ENCODE assay signal across 9 cellular contexts in genomic region chr17:45225964-45226530, GRCh38. TPM values are rescaled to one million over a fixed set of nuclear protein-coding genes. Genes with fewer than 3 reads are reported as not detected.
DNase-seq lines count a peak whose midpoint lies in the region; ATAC-seq and TF ChIP-seq lines count a peak whose summit lies in the region.
"Had no signal": no experiment of that assay in that cellular context is flagged by ENCODE, and none has a peak within 500 bp of the region (broad histone marks: within the 10 kb centered on the region; RNA-seq: fewer than 3 reads in every experiment).

No MANE protein-coding gene starts in this region.

- H3K9me3 ChIP-seq in muscle layer of duodenum (ENCODE audit: control insufficient read depth in 1 of 2, low read length in 2 of 2) = no peaks in the 10 kb centered on the region
- no peaks in the 10 kb centered on the region for H3K9me3 ChIP-seq in GM23248 (ENCODE audit: low read depth)

- H3K4me1 ChIP-seq in muscle layer of duodenum (ENCODE audit: control insufficient read depth in 1 of 2, insufficient read depth in 2 of 2, low read length in 2 of 2) = peaks cover 27 to 35% of the 10 kb centered on the region in 2 donors
- peaks cover 41% of the 10 kb centered on the region for H3K4me1 ChIP-seq in GM23248 (ENCODE audit: insufficient read depth)

- DNase-seq in UCSD-AML1 (lab: John Stamatoyannopoulos, UW; ENCODE audit: unreplicated experiment) = peak; percentile 96
- DNase-seq in MCF 10A (ENCODE audit: unreplicated experiment) = no peak
- peak; percentile 94 to 98 for DNase-seq in stimulated activated naive CD8-positive, alpha-beta T cell treated with anti-CD3 and anti-CD28 coated beads, Interleukin-15, amount 100 ng/mL, for 72 hours
- no peak for DNase-seq in GM23248

- no peak overlapping the region for H3K4me3 Mint-ChIP-seq in MCF 10A (ENCODE audit: unreplicated experiment)
- peak overlapping the region; percentile 83 to 94 for H3K4me3 Mint-ChIP-seq in stimulated activated naive CD8-positive, alpha-beta T cell treated with anti-CD3 and anti-CD28 coated beads, Interleukin-15, amount 100 ng/mL, for 72 hours

- H3K36me3 Mint-ChIP-seq in MCF 10A (ENCODE audit: insufficient read depth, unreplicated experiment) = peaks cover 6% of the 10 kb centered on the region
- H3K36me3 Mint-ChIP-seq: brain had no signal

- TF ChIP-seq CTCF in MCF 10A (IDR thresholded peaks at IDR 0.05; ENCODE audit: unreplicated experiment) = no peak

- no peak overlapping the region for H2AFZ ChIP-seq in GM23248

- no peak overlapping the region for H3K9ac ChIP-seq in GM23248

- POLR2A ChIA-PET in MCF 10A (lab: Yijun Ruan, JAX) = interaction anchor here (0.7 to 1.5 kb wide), 3 partner anchors 21 to 167 kb away, joined by 3 to 5 read pairs (median 3); partner anchors contain the start of gene HEXIM1

- no TSS peak for BruUV-seq in MCF 10A (replicated peaks; lab: Mats Ljungman, UMichigan)

- CTCF ChIA-PET in MCF 10A (lab: Yijun Ruan, JAX) = interaction anchor here (0.8 to 2.3 kb wide), 4 partner anchors 10 to 159 kb away, joined by 3 to 17 read pairs (median 8); partner anchors contain the start of gene ACBD4

- no peaks in the 10 kb centered on the region for H3K79me2 ChIP-seq in GM23248 (ENCODE audit: insufficient read depth)

- no peaks in the 10 kb centered on the region for H3K9me3 Mint-ChIP-seq in MCF 10A (ENCODE audit: unreplicated experiment)
- no peaks in the 10 kb centered on the region for H3K9me3 Mint-ChIP-seq in stimulated activated naive CD8-positive, alpha-beta T cell treated with anti-CD3 and anti-CD28 coated beads, Interleukin-15, amount 100 ng/mL, for 72 hours
- H3K9me3 Mint-ChIP-seq: brain had no signal

- intact Hi-C loops in MCF 10A (cut with micrococcal nuclease) = no loop called here

- in situ Hi-C loops in GM18951 (cut with MboI; ENCODE audit: low sequenced_read_pairs, unreplicated experiment) (no loop called here), GM23248 (cut with MboI) (loop anchor here (10.0 kb wide), 1 partner anchor 169 kb away; no protein-coding TSS in a partner anchor)

- peak; percentile 91 for TF ChIP-seq POLR2A in GM18951 (IDR thresholded peaks at IDR 0.05; ENCODE audit: extremely low read depth, insufficient read depth, insufficient read length)

- peaks cover 65% of the 10 kb centered on the region for H3K4me1 Mint-ChIP-seq in MCF 10A (ENCODE audit: insufficient read depth, unreplicated experiment)
- H3K4me1 Mint-ChIP-seq in stimulated activated naive CD8-positive, alpha-beta T cell treated with anti-CD3 and anti-CD28 coated beads, Interleukin-15, amount 100 ng/mL, for 72 hours = peaks cover 66% of the 10 kb centered on the region

- H3K4me3 ChIP-seq in muscle layer of duodenum (ENCODE audit: low read depth in 1 of 2, low read length in 2 of 2) (peak overlapping the region; percentile 47 to 70), GM23248 (no peak overlapping the region)

- H3K4me2 ChIP-seq in GM23248 (ENCODE audit: unreplicated experiment) = no peak overlapping the region

- H3K27me3 ChIP-seq in muscle layer of duodenum (ENCODE audit: low read depth, low read length) (no peaks in the 10 kb centered on the region), GM23248 (replicated peaks; ENCODE audit: insufficient read depth) (no peaks in the 10 kb centered on the region)

- ATAC-seq in HG03378 (IDR thresholded peaks at IDR 0.05; ENCODE audit: unreplicated experiment) (peak; percentile 33), GM18519 (IDR thresholded peaks at IDR 0.05; ENCODE audit: low FRiP score, unreplicated experiment) (no peak)
- ATAC-seq in stimulated activated naive CD8-positive, alpha-beta T cell treated with anti-CD3 and anti-CD28 coated beads, Interleukin-15, amount 100 ng/mL, for 72 hours = peak; percentile 61

- no peaks in the 10 kb centered on the region for H3K27me3 Mint-ChIP-seq in MCF 10A (ENCODE audit: insufficient read depth, unreplicated experiment)
- H3K27me3 Mint-ChIP-seq in stimulated activated naive CD8-positive, alpha-beta T cell treated with anti-CD3 and anti-CD28 coated beads, Interleukin-15, amount 100 ng/mL, for 72 hours = no peaks in the 10 kb centered on the region

- 88 to 93% methylated on average over 7 to 11 of the region's 11 CpGs for WGBS in GM23248 (ENCODE audit: low coverage in 1 of 2, low lambda C conversion rate in 2 of 2, missing lambda C conversion rate in 2 of 2), 2 experiments

- H3K27ac Mint-ChIP-seq in MCF 10A (ENCODE audit: low read depth, unreplicated experiment) = peak overlapping the region; percentile 91
- H3K27ac Mint-ChIP-seq in stimulated activated naive CD8-positive, alpha-beta T cell treated with anti-CD3 and anti-CD28 coated beads, Interleukin-15, amount 100 ng/mL, for 72 hours = peak overlapping the region; percentile 99 to 100

- H3F3A ChIP-seq in GM23248 (ENCODE audit: insufficient read depth) = peaks cover 3% of the 10 kb centered on the region; the same call in 1 of the 2 replicates

- H3K36me3 ChIP-seq in muscle layer of duodenum (ENCODE audit: control insufficient read depth in 1 of 2, insufficient read depth in 2 of 2, low read length in 2 of 2) (no peaks in the 10 kb centered on the region), GM23248 (ENCODE audit: low read depth) (no peaks in the 10 kb centered on the region)

- no peaks in the 10 kb centered on the region for H4K20me1 ChIP-seq in GM23248 (ENCODE audit: insufficient read depth)

- H3K9me2 ChIP-seq in GM23248 (ENCODE audit: insufficient read depth) = no peaks in the 10 kb centered on the region

- H3K27ac ChIP-seq in muscle layer of duodenum (ENCODE audit: low read length) (peak overlapping the region; percentile 79), GM23248 (no peak overlapping the region)

RNA-seq across cellular contexts. Expression of gene FMNL1, which starts 4.4 kb away (rescaled TPM):
- 28.1 and 35.8 TPM in 2 replicates for total RNA-seq in MCF 10A (2022)
- total RNA-seq in GM23248 (2014; rRNA removed; shearing (Covaris generic)) = 4.2 and 10.5 TPM in 2 replicates
- polyA plus RNA-seq in GM23248 (2016; fragmentation: Nextera tagmentation; extraction: Ambion mirVana) = 1.4 and 1.7 TPM in 2 replicates

RNA-seq across cellular contexts. Expression of gene SPATA32, which starts 35.8 kb away (rescaled TPM):
- not detected in 2 replicates for total RNA-seq in MCF 10A (2022)
- total RNA-seq in GM23248 (2014; rRNA removed; shearing (Covaris generic)) = not detected in 2 replicates
- polyA plus RNA-seq in GM23248 (2016; fragmentation: Nextera tagmentation; extraction: Ambion mirVana) = not detected in 2 replicates

Comparison
In these comparisons a context has a peak if more than half of its experiments do, and no peak if none do; other contexts are left out.
1. DNase-seq: peak in UCSD-AML1 (single experiment) and stimulated activated naive CD8-positive, alpha-beta T cell treated with anti-CD3 and anti-CD28 coated beads, Interleukin-15, amount 100 ng/mL, for 72 hours (2 of 2); none in MCF 10A (single experiment) and GM23248 (single experiment).